ENCODE assay signal across 22 cellular contexts in genomic region chr12:82694276-82694675, GRCh38.
"Had no signal": no experiment of that assay in that cellular context is flagged by ENCODE, and none has a peak within 500 bp of the region (broad histone marks: within the 10 kb centered on the region; RNA-seq: fewer than 3 reads in every experiment).

No MANE protein-coding gene starts in this region.

- H3K27me3 ChIP-seq: colonic mucosa, esophagus squamous epithelium, heart right ventricle had no signal

- H3K36me3 ChIP-seq: colonic mucosa, gastrocnemius medialis had no signal

- DNase-seq: colonic mucosa; cortex of kidney; effector CD8-positive, alpha-beta T cell; effector memory CD8-positive, alpha-beta T cell; endodermal cell; erythroblast; esophagus squamous epithelium; foreskin melanocyte; gastrocnemius medialis; glutamatergic neuron; head of caudate nucleus; heart right ventricle; hippocampal formation; left cardiac atrium; left ventricle myocardium inferior; lower lobe of right lung; mesenchymal stem cell; mucosa of descending colon; naive B cell; naive thymus-derived CD8-positive, alpha-beta T cell had no signal

- H3K4me1 ChIP-seq: colonic mucosa, gastrocnemius medialis, heart right ventricle, left ventricle myocardium inferior had no signal

- ATAC-seq: effector memory CD8-positive, alpha-beta T cell; esophagus mucosa; gastrocnemius medialis; heart right ventricle; left cardiac atrium; mucosa of descending colon; naive thymus-derived CD8-positive, alpha-beta T cell had no signal

- H3K9me3 ChIP-seq: colonic mucosa, esophagus squamous epithelium, gastrocnemius medialis, heart right ventricle, left ventricle myocardium inferior, lower lobe of right lung, mucosa of descending colon had no signal

- H3K4me3 ChIP-seq: colonic mucosa, esophagus squamous epithelium, gastrocnemius medialis, heart right ventricle, left ventricle myocardium inferior, lower lobe of right lung, mucosa of descending colon had no signal

- H3K27ac ChIP-seq: colonic mucosa, epithelial cell of prostate, esophagus squamous epithelium, gastrocnemius medialis, heart right ventricle, left ventricle myocardium inferior, lower lobe of right lung had no signal
